Comparison of ENCODE assay signal across 34 cellular contexts in the genomic region with DNA sequence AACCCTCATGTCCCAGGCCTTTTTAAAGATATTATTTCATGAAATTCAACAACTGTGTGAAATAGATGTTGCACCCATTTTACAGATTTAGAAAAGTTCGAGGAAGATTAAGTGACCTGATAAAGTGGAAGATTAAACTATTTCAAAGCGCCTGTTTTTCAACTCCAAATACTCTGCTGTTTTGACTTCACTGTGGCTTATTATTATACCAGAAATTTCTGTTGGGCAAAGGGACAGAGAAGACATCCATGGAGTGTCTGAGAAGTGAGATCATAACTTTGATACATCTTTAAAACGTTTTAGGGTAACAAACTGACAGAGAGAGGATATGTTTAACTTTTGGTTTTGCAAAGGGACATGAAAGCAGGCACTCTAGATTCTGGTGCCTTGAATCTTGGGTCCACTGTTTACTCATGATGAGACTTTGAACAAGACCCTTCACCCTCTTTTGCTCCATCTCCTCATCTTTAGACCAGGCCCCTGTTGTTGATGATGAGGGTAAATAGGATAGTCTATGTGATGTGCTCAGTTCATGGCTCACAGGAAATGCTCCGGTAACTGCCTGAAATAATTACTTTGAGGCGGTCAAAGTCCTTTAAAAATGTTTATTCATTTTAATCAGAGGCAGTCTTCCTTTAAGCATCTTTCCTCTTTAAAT.
"Had no signal": no experiment of that assay in that cellular context is flagged by ENCODE, and none has a peak within 500 bp of the region (broad histone marks: within the 10 kb centered on the region; RNA-seq: fewer than 3 reads in every experiment).

No MANE protein-coding gene starts in this region.

- FAIRE-seq: astrocyte, bronchial epithelial cell had no signal

- H3K36me3 ChIP-seq: adrenal gland, ascending aorta, brain microvascular endothelial cell, breast epithelium, cardiac muscle cell had no signal

- H3K4me3 ChIP-seq: adrenal gland, ascending aorta, body of pancreas, breast epithelium, cardiac muscle cell had no signal

- H3K4me1 ChIP-seq: ascending aorta, breast epithelium had no signal

- H3K27ac ChIP-seq: ascending aorta, body of pancreas, brain microvascular endothelial cell, breast epithelium, cardiac muscle cell had no signal

- H3K9me3 ChIP-seq: adrenal gland, ascending aorta, body of pancreas, breast epithelium had no signal

- ATAC-seq: activated naive CD4-positive, alpha-beta T cell treated with anti-CD3 and anti-CD28 coated beads, Interleukin-2, amount 50 U/mL, for 72 hours; activated naive CD8-positive, alpha-beta T cell treated with anti-CD3 and anti-CD28 coated beads, Interleukin-2, amount 50 U/mL, for 24 hours; activated T-cell treated with anti-CD3 and anti-CD28 coated beads, Interleukin-2, amount 50 U/mL, for 4 hours; activated T-cell treated with anti-CD3 and anti-CD28 coated beads, Interleukin-2, amount 50 U/mL, for 72 hours; activated T-helper 17 cell treated with anti-CD3 and anti-CD28 coated beads, Interleukin-2, amount 50 U/mL, for 72 hours; body of pancreas had no signal

- DNase-seq: activated effector memory CD4-positive, alpha-beta T cell treated with anti-CD3 and anti-CD28 coated beads, Interleukin-2, amount 50 U/mL, for 16 hours; activated effector memory CD4-positive, alpha-beta T cell treated with Interleukin-2 at 50 U/mL for 16 hours; activated gamma-delta T cell; activated gamma-delta T cell treated with Interleukin-2 at 50 U/mL for 16 hours; activated naive CD4-positive, alpha-beta T cell; activated naive CD4-positive, alpha-beta T cell treated with anti-CD3 and anti-CD28 coated beads for 36 hours; activated naive CD4-positive, alpha-beta T cell treated with anti-CD3 and anti-CD28 coated beads, Interleukin-2, amount 10 ng/mL, durations not matched to agents 7 days and 5 days; activated naive CD4-positive, alpha-beta T cell treated with anti-CD3 and anti-CD28 coated beads, Interleukin-2, amount 50 U/mL, for 16 hours; activated naive CD4-positive, alpha-beta T cell treated with Interleukin-2 at 50 U/mL for 16 hours; activated naive CD8-positive, alpha-beta T cell treated with anti-CD3 and anti-CD28 coated beads for 36 hours; activated naive CD8-positive, alpha-beta T cell treated with anti-CD3 and anti-CD28 coated beads, Interleukin-2, amount 10 ng/mL, durations not matched to agents 7 days and 5 days; activated naive CD8-positive, alpha-beta T cell treated with anti-CD3 and anti-CD28 coated beads, Interleukin-2, amount 50 U/mL, for 24 hours; activated T-cell treated with anti-CD3 and anti-CD28 coated beads, Interleukin-2, amount 50 U/mL, for 1 hour; activated T-cell treated with anti-CD3 and anti-CD28 coated beads, Interleukin-2, amount 50 U/mL, for 24 hours; activated T-cell treated with anti-CD3 and anti-CD28 coated beads, Interleukin-2, amount 50 U/mL, for 4 hours; activated T-cell treated with anti-CD3 and anti-CD28 coated beads, Interleukin-2, amount 50 U/mL, for 48 hours; activated T-cell treated with anti-CD3 and anti-CD28 coated beads, Interleukin-2, amount 50 U/mL, for 72 hours; adrenal gland; amniotic stem cell; amygdala; anterior cingulate cortex; aorta; body of pancreas; brain microvascular endothelial cell; caudate nucleus; central memory CD4-positive, alpha-beta T cell; cerebellar nuclear complex had no signal

- H3K27me3 ChIP-seq: adrenal gland, ascending aorta, body of pancreas, brain microvascular endothelial cell, breast epithelium, cardiac muscle cell had no signal
